23 cellular contexts compared by ENCODE assay signal in the genomic region with DNA sequence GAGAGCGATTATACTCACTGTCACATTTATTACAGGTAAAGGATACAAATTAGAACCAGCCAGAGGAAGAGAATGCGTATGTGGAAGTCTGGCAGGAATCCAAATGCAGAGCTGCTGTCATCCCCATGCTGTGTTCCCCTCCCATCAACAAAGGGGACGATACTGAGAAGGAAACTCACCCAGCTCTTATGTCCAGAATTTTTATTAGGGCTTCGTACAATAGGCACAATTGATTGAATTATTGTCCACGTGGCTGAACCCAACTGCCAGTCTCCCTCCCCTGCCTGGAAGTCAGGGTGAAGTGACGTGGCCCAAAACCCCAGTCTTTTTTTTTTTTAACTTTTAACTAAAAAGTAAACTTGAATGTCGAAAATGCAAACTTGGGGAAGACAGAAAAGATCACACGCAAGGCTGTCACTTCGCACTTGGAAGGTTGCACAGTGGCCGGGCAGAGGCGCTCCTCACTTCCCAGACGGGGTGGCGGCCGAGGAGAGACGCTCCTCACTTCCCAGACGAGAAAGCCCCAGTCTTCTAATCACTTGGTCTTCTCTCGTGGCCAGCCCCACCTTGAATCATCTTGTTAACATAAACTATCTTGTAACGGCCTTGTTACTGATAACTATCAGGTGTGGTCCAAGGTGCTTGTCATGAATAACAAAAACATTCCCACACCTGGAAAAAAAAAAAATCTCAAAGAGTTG. TPM values are rescaled to one million over a fixed set of nuclear protein-coding genes. Genes with fewer than 3 reads are reported as not detected.
DNase-seq lines count a peak whose midpoint lies in the region; ATAC-seq and TF ChIP-seq lines count a peak whose summit lies in the region.
"Had no signal": no experiment of that assay in that cellular context is flagged by ENCODE, and none has a peak within 500 bp of the region (broad histone marks: within the 10 kb centered on the region; RNA-seq: fewer than 3 reads in every experiment).

No MANE protein-coding gene starts in this region.

- 84 to 90% (median 85%) methylated on average over 18 of the region's 18 CpGs for WGBS in adrenal gland, 4 donors
- WGBS in tibial nerve, 2 donors: 75 to 80% methylated on average over 18 of the region's 18 CpGs

- TF ChIP-seq CTCF in adrenal gland (IDR thresholded peaks at IDR 0.05) (no peak), breast epithelium (IDR thresholded peaks at IDR 0.05) (no peak), tibial nerve (IDR thresholded peaks at IDR 0.05) (no peak)

- no peak for TF ChIP-seq EP300 in tibial nerve (IDR thresholded peaks at IDR 0.05)

- H3K4me3 ChIP-seq in adrenal gland (no peak overlapping the region), breast epithelium (no peak overlapping the region), tibial nerve (no peak overlapping the region)
- H3K4me3 ChIP-seq: colonic mucosa, heart right ventricle, prostate gland, uterus had no signal

- H3K27me3 ChIP-seq in adrenal gland (no peaks in the 10 kb centered on the region), breast epithelium (no peaks in the 10 kb centered on the region), tibial nerve (peaks cover 0 to 25% of the 10 kb centered on the region in 2 donors)
- H3K27me3 ChIP-seq: brain microvascular endothelial cell, colonic mucosa, uterus had no signal

- DNase-seq in NCI-H2171 treated with DMSO at 0.1 percent for 48 hours (lab: John Stamatoyannopoulos, UW) (peak; percentile 37), NCI-H2171 (lab: John Stamatoyannopoulos, UW) (no peak), NCI-H345 treated with DMSO at 0.1 percent for 48 hours (lab: John Stamatoyannopoulos, UW; ENCODE audit: unreplicated experiment) (peak; percentile 99), left lobe of liver (ENCODE audit: low spot score) (peak; percentile 30), substantia nigra (lab: John Stamatoyannopoulos, UW) (peak in 1 of 49 donors; percentile 22), adrenal gland (no peak), breast epithelium (ENCODE audit: low spot score in 2 of 2) (no peak), tibial nerve (ENCODE audit: low spot score in 2 of 2) (no peak)
- DNase-seq: activated CD4-positive, alpha-beta T cell treated with anti-CD3 and anti-CD28 coated beads, Interleukin-2, amount 10 ng/mL, durations not matched to agents 24 days and 14 days; activated CD8-positive, alpha-beta memory T cell treated with anti-CD3 and anti-CD28 coated beads, Interleukin-2, amount 50 U/mL, for 4 hours; brain microvascular endothelial cell; colonic mucosa; GDM1; H9; heart right ventricle; IMR-90; MM.1S; naive B cell; NCI-H187 treated with DMSO at 0.1 percent for 48 hours; SW 1271; uterus had no signal

- H3K27ac ChIP-seq in substantia nigra (ENCODE audit: low read depth, low read length, poor library complexity, severe bottlenecking) (peak overlapping the region; percentile 23), adrenal gland (no peak overlapping the region), breast epithelium (no peak overlapping the region), tibial nerve (no peak overlapping the region)
- H3K27ac ChIP-seq: brain microvascular endothelial cell, colonic mucosa, heart right ventricle, prostate gland, uterus had no signal

- H3K9me3 ChIP-seq in adrenal gland (replicated peaks in 1 of 3): no peaks in the 10 kb centered on the region
- no peaks in the 10 kb centered on the region for H3K9me3 ChIP-seq in breast epithelium
- H3K9me3 ChIP-seq in tibial nerve: no peaks in the 10 kb centered on the region
- H3K9me3 ChIP-seq: colonic mucosa, prostate gland, uterus had no signal

- no peak for ATAC-seq in left lobe of liver
- ATAC-seq: heart right ventricle, Right ventricle myocardium inferior had no signal

- no peak for TF ChIP-seq POLR2A in adrenal gland (IDR thresholded peaks at IDR 0.05)
- TF ChIP-seq POLR2A in breast epithelium (IDR thresholded peaks at IDR 0.05): no peak
- TF ChIP-seq POLR2A in tibial nerve (IDR thresholded peaks at IDR 0.05): no peak

- intact Hi-C loops in adrenal gland (cut with DNase I) (loop anchor here in 1 of 2 donors (10.0 kb wide), 1 partner anchor 734 kb away; no protein-coding TSS in a partner anchor), breast epithelium (cut with DNase I; ENCODE audit: low total_unique reads) (no loop called here)

- H3K4me1 ChIP-seq in adrenal gland (replicated peaks in 1 of 2) (peaks cover 0 to 4% of the 10 kb centered on the region in 2 donors), breast epithelium (no peaks in the 10 kb centered on the region), tibial nerve (peaks cover 0 to 6% (median 5%) of the 10 kb centered on the region in 4 donors)
- H3K4me1 ChIP-seq: colonic mucosa, prostate gland, uterus had no signal

- H3K36me3 ChIP-seq in adrenal gland (replicated peaks in 1 of 2) (no peaks in the 10 kb centered on the region), breast epithelium (no peaks in the 10 kb centered on the region), tibial nerve (no peaks in the 10 kb centered on the region)
- H3K36me3 ChIP-seq: brain microvascular endothelial cell, colonic mucosa, heart right ventricle, prostate gland, uterus had no signal

RNA-seq across cellular contexts. Expression of gene ITSN2, which starts 40.0 kb away (rescaled TPM):
- total RNA-seq in left lobe of liver: 21.7 TPM
- 100 to 1,000 TPM in 1 of 8 donors, 10 to 100 TPM in 7; 36.6 to 108 (median 63.1) TPM for total RNA-seq in adrenal gland
- polyA plus RNA-seq in adrenal gland: 10 to 100 TPM; 39.2 to 63.2 (median 39.3) TPM
- total RNA-seq in breast epithelium: 10 to 100 TPM; 43.4 to 69.8 (median 46.5) TPM
- total RNA-seq in tibial nerve: 10 to 100 TPM; 47.3 to 54.2 (median 48.7) TPM

Comparison
In these comparisons a context has a peak if more than half of its experiments do, and no peak if none do; other contexts are left out.
1. DNase-seq: peak in NCI-H2171 treated with DMSO at 0.1 percent for 48 hours (single experiment), NCI-H345 treated with DMSO at 0.1 percent for 48 hours (single experiment) and left lobe of liver (single experiment); none in NCI-H2171 (single experiment), adrenal gland (0 of 7), breast epithelium (0 of 2) and tibial nerve (0 of 2).